Comparison of ENCODE assay signal across 23 cellular contexts in the genomic region with DNA sequence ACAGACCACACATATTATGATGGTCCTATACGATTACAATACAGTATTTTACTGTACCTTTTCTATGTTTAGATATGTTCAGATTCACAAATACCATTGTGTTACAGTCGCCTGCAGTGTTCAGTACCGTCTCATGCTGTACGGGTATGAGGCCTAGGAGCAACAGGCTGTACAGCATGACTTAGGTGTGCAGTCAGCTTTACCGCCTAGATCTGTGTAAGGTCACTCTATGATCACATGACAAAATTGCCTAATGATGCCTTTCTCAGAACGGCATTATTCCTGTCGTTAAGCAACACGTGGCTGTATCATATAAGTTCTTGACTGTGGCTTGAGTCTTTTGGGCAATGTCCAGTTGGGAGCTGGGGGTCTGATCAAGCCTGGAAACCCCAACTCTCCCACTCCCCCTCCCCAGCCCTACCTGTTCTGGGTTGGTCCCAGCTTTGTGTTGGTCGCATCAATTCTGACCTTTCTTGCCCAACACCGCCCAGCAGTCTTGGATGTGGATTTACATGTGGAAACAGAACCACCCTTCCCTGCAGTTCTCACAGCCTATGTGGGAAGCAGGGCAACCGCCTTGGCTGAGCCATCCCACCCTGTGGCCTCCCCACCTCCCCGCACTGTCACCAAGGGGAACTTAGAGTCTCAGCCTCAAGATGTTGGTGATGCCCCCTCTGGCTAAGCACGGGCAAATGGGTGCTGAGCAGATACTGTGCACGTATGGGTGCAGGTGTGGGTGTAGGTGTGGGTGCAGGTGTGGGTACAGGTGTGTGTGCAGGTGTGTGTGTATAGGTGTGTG.
DNase-seq lines count a peak whose midpoint lies in the region; ATAC-seq, FAIRE-seq and TF ChIP-seq lines count a peak whose summit lies in the region.
"Had no signal": no experiment of that assay in that cellular context is flagged by ENCODE, and none has a peak within 500 bp of the region (broad histone marks: within the 10 kb centered on the region; RNA-seq: fewer than 3 reads in every experiment).

No MANE protein-coding gene starts in this region.

- no peak for TF ChIP-seq CTCF in AG10803 (conservative IDR thresholded peaks at IDR 0.05; ENCODE audit: low read length)
- no peak for TF ChIP-seq CTCF in mucosa of descending colon (IDR thresholded peaks at IDR 0.05)
- no peak for TF ChIP-seq CTCF in Peyer's patch (IDR thresholded peaks at IDR 0.05)

- H3K9ac ChIP-seq in adipocyte (ENCODE audit: low read length) = no peak overlapping the region

- H3K9me3 ChIP-seq in adipocyte (ENCODE audit: control insufficient read depth, low read length) (no peaks in the 10 kb centered on the region), mucosa of descending colon (no peaks in the 10 kb centered on the region), Peyer's patch (no peaks in the 10 kb centered on the region)
- H3K9me3 ChIP-seq: neutrophil had no signal

- H3K27me3 ChIP-seq in adipocyte (replicated peaks; ENCODE audit: control insufficient read depth, insufficient read depth, low read length) = no peaks in the 10 kb centered on the region
- H3K27me3 ChIP-seq in Peyer's patch = no peaks in the 10 kb centered on the region
- H3K27me3 ChIP-seq: neutrophil had no signal

- intact Hi-C loops in mucosa of descending colon (cut with DNase I, micrococcal nuclease) = no loop called here

- TF ChIP-seq POLR2A in Peyer's patch (IDR thresholded peaks at IDR 0.05) = no peak

- in situ Hi-C loops in G401 (cut with HindIII; ENCODE audit: low sequenced_read_pairs) = no loop called here

- no peaks in the 10 kb centered on the region for H3K4me1 ChIP-seq in adipocyte (ENCODE audit: control insufficient read depth, insufficient read depth, low read length)
- H3K4me1 ChIP-seq in mucosa of descending colon (ENCODE audit: low read depth) = no peaks in the 10 kb centered on the region
- no peaks in the 10 kb centered on the region for H3K4me1 ChIP-seq in Peyer's patch

- no peak for FAIRE-seq in urothelium cell line (lab: Jason Lieb, UNC)

- H3K4me3 ChIP-seq in AG10803 (ENCODE audit: low read length) = no peak overlapping the region
- H3K4me3 ChIP-seq in adipocyte (ENCODE audit: low read length) = no peak overlapping the region
- no peak overlapping the region for H3K4me3 ChIP-seq in mucosa of descending colon
- H3K4me3 ChIP-seq in Peyer's patch = no peak overlapping the region

- H3K36me3 ChIP-seq in adipocyte (ENCODE audit: control insufficient read depth, insufficient read depth, low read length, severe bottlenecking) (peaks cover 1% of the 10 kb centered on the region), mucosa of descending colon (ENCODE audit: low read depth) (no peaks in the 10 kb centered on the region), Peyer's patch (peaks cover 0 to 25% (median 0%) of the 10 kb centered on the region in 3 donors)
- H3K36me3 ChIP-seq: neutrophil had no signal

- peak; percentile 15 for DNase-seq in AG10803 (ENCODE audit: low read depth)
- DNase-seq in G401 (ENCODE audit: low spot score) = peak; percentile 28
- DNase-seq in adipocyte (ENCODE audit: low read depth) = peak; percentile 14
- no peak for DNase-seq in mucosa of descending colon
- no peak for DNase-seq in stimulated activated naive CD4-positive, alpha-beta T cell (lab: John Stamatoyannopoulos, UW)
- no peak for DNase-seq in urothelium cell line (ENCODE audit: low spot score)
- DNase-seq in Peyer's patch = no peak
- DNase-seq: activated CD4-positive, alpha-beta T cell treated with anti-CD3 and anti-CD28 coated beads, Interleukin-2, amount 50 U/mL, for 1 hour; anterior cingulate cortex; Calu3; central memory CD4-positive, alpha-beta T cell; GDM1; KBM-7; left cardiac atrium; NCI-H1092 treated with DMSO at 0.1 percent for 48 hours; NCI-H2081; SHP77; stimulated activated CD4-positive, alpha-beta T cell treated with anti-CD3 and anti-CD28 coated beads, Interleukin-15, amount 100 ng/mL, for 24 hours; T-cell had no signal

- H3K27ac ChIP-seq in Peyer's patch = no peak overlapping the region
- H3K27ac ChIP-seq: HL-60, neutrophil had no signal

- peak; percentile 5 for ATAC-seq in mucosa of descending colon
- no peak for ATAC-seq in activated CD4-positive, CD25-positive, alpha-beta regulatory T cell treated with anti-CD3 and anti-CD28 coated beads, Interleukin-2, amount 50 U/mL, for 24 hours
- ATAC-seq: HCT116, left cardiac atrium, T-cell had no signal

Comparison
In these comparisons a context has a peak if more than half of its experiments do, and no peak if none do; other contexts are left out.
1. DNase-seq: peak in AG10803 (single experiment), G401 (single experiment) and adipocyte (single experiment); none in mucosa of descending colon (0 of 3), stimulated activated naive CD4-positive, alpha-beta T cell (0 of 6), urothelium cell line (single experiment) and Peyer's patch (0 of 3).